ENCODE assay signal across 21 cellular contexts in genomic region chr20:62601172-62601571, GRCh38. TPM values are rescaled to one million over a fixed set of nuclear protein-coding genes. Genes with fewer than 3 reads are reported as not detected.
A peak's percentile ranks its signal among the peaks of the same experiment; 100 is the strongest.
DNase-seq lines count a peak whose midpoint lies in the region; ATAC-seq, FAIRE-seq and TF ChIP-seq lines count a peak whose summit lies in the region.
"Had no signal": no experiment of that assay in that cellular context is flagged by ENCODE, and none has a peak within 500 bp of the region (broad histone marks: within the 10 kb centered on the region; RNA-seq: fewer than 3 reads in every experiment).

No MANE protein-coding gene starts in this region.

- peaks cover 22% of the 10 kb centered on the region for H3K36me3 ChIP-seq in neutrophil

- no peaks in the 10 kb centered on the region for H3K9me3 ChIP-seq in neutrophil
- H3K9me3 ChIP-seq: Caco-2 had no signal

- peak overlapping the region in 1 of 2 experiments; percentile 70 for H3K4me3 ChIP-seq in neutrophil (ENCODE audit: low read depth in 1 of 2, low read length in 1 of 2)
- H3K4me3 ChIP-seq: GM23338, SK-N-MC had no signal

- H3K4me1 Mint-ChIP-seq in immature natural killer cell: peaks cover 41 to 54% of the 10 kb centered on the region in 2 donors

- H3K4me3 Mint-ChIP-seq in immature natural killer cell: peak overlapping the region in 2 of 5 donors; percentile 7 to 12
- H3K4me3 Mint-ChIP-seq: GM23338 had no signal

- intact Hi-C loops in left ventricle myocardium superior (cut with micrococcal nuclease): loop anchor here (10.0 kb wide), 1 partner anchor 176 kb away; the partner anchor contains the start of gene RBBP8NL
- intact Hi-C loops in Right ventricle myocardium inferior (cut with DNase I): no loop called here

- H3K9me3 Mint-ChIP-seq in immature natural killer cell: no peaks in the 10 kb centered on the region
- H3K9me3 Mint-ChIP-seq: CD4-positive, CD25-positive, alpha-beta regulatory T cell; GM23338 had no signal

- H3K27ac ChIP-seq in neutrophil: peak overlapping the region; percentile 100
- H3K27ac ChIP-seq: SK-N-MC had no signal

- H3K4me1 ChIP-seq in neutrophil (ENCODE audit: control insufficient read depth in 1 of 2, insufficient read depth in 1 of 2, low read depth in 1 of 2, low read length in 1 of 2): peaks cover 77 to 87% of the 10 kb centered on the region in 2 experiments

- FAIRE-seq in HTR-8/SVneo (lab: Jason Lieb, UNC): peak; percentile 51
- FAIRE-seq: GM12892, GM18507 had no signal

- ATAC-seq in left ventricle myocardium superior (no peak), Right ventricle myocardium inferior (no peak), HG02840 (IDR thresholded peaks at IDR 0.05; ENCODE audit: low FRiP score, unreplicated experiment) (no peak)
- ATAC-seq: GM23338 had no signal

- H3K27me3 ChIP-seq in neutrophil: no peaks in the 10 kb centered on the region

- H3K27ac Mint-ChIP-seq in immature natural killer cell: peak overlapping the region in 5 of 6 donors; percentile 31 to 97 (median 81)
- H3K27ac Mint-ChIP-seq: GM23338 had no signal

- TF ChIP-seq CTCF in neutrophil (IDR thresholded peaks at IDR 0.05): no peak

- peaks cover 3 to 6% (median 5%) of the 10 kb centered on the region in 3 donors for H3K27me3 Mint-ChIP-seq in immature natural killer cell (ENCODE audit: low read depth in 3 of 3)

- peak; percentile 2 for DNase-seq in left ventricle myocardium superior
- DNase-seq in Right ventricle myocardium inferior (ENCODE audit: missing footprints): no peak
- no peak for DNase-seq in HTR-8/SVneo (ENCODE audit: insufficient read length, low spot score)
- no peak for DNase-seq in immature natural killer cell
- DNase-seq in NCI-H82 treated with DMSO at 0.1 percent for 48 hours (lab: John Stamatoyannopoulos, UW; ENCODE audit: unreplicated experiment): no peak
- no peak for DNase-seq in NCI-H748 treated with DMSO at 0.1 percent for 48 hours (lab: John Stamatoyannopoulos, UW)
- DNase-seq: Caco-2; CD4-positive, CD25-positive, alpha-beta regulatory T cell; MM.1S; NCI-H1105 treated with DMSO at 0.1 percent for 48 hours; NCI-H1694; NCI-H345; NCI-H524 treated with DMSO at 0.1 percent for 48 hours; SHP77; T-helper 9 cell had no signal

- H3K36me3 Mint-ChIP-seq in immature natural killer cell: no peaks in the 10 kb centered on the region
- H3K36me3 Mint-ChIP-seq: CD4-positive, CD25-positive, alpha-beta regulatory T cell had no signal

RNA-seq across cellular contexts. Expression of gene SLCO4A1, which starts 41.1 kb away (rescaled TPM):
- total RNA-seq in left ventricle myocardium superior (9.4 TPM), Right ventricle myocardium inferior (15.5 TPM)
- under 1 TPM in 2 of 3 donors, not detected in 1; 0.34 to 0.40 TPM for polyA plus RNA-seq in immature natural killer cell
